20 cellular contexts compared by ENCODE assay signal in the genomic region with DNA sequence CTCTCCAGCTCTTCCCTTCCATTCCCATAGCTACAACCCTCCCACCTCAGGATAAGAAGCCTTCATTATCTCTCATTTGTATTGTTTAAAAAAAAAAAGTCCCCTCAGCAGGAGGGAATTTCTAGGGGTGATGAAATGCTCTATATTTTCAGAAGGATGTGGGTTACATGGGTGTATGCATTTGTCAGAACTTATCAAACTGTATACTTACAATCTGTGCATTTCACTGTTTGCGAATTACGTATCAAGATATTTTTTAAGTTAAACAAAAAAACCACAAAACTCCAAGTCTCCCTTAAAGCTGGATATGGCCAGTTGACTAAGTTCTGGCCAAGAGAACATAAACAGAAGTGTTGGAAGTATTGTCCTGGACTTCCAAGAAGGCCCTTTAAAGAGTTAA. TPM values are rescaled to one million over a fixed set of nuclear protein-coding genes. Genes with fewer than 3 reads are reported as not detected.
DNase-seq lines count a peak whose midpoint lies in the region; ATAC-seq and TF ChIP-seq lines count a peak whose summit lies in the region.
"Had no signal": no experiment of that assay in that cellular context is flagged by ENCODE, and none has a peak within 500 bp of the region (broad histone marks: within the 10 kb centered on the region; RNA-seq: fewer than 3 reads in every experiment).

No MANE protein-coding gene starts in this region.

- DNase-seq in T-helper 1 cell (no peak), T-cell (no peak), upper lobe of left lung (no peak), endodermal cell (no peak)
- DNase-seq in central memory CD8-positive, alpha-beta T cell (ENCODE audit: low spot score in 2 of 2): no peak
- DNase-seq: activated CD4-positive, alpha-beta T cell treated with anti-CD3 and anti-CD28 coated beads, Interleukin-2, amount 50 U/mL, for 48 hours; adrenal gland; Calu3; NCI-H187 treated with DMSO at 0.1 percent for 48 hours; NCI-H526 had no signal

- H3K27me3 ChIP-seq in upper lobe of left lung (no peaks in the 10 kb centered on the region), endodermal cell (ENCODE audit: control insufficient read depth, insufficient read depth, low read length, poor library complexity, severe bottlenecking) (no peaks in the 10 kb centered on the region)
- H3K27me3 ChIP-seq: adrenal gland, esophagus muscularis mucosa, tibial nerve had no signal

- H3K4me3 ChIP-seq in upper lobe of left lung (no peak overlapping the region), endodermal cell (ENCODE audit: low read length) (no peak overlapping the region)
- H3K4me3 ChIP-seq: adrenal gland, coronary artery, esophagus muscularis mucosa, prostate gland, tibial nerve had no signal

- H3K27ac Mint-ChIP-seq in T-helper 1 cell treated with Interleukin-12 subunit alpha and Interleukin-12 subunit beta and Interleukin-4 antibody, amounts not matched to agents 30 μg/mL and 1 μg/mL, for 36 hours: peak overlapping the region; percentile 78
- peak overlapping the region; percentile 58 to 68 for H3K27ac Mint-ChIP-seq in T-cell
- peak overlapping the region; percentile 90 for H3K27ac Mint-ChIP-seq in central memory CD8-positive, alpha-beta T cell (ENCODE audit: low read depth)
- no peak overlapping the region for H3K27ac Mint-ChIP-seq in nephron
- H3K27ac Mint-ChIP-seq in endodermal cell: no peak overlapping the region

- H3K9me3 Mint-ChIP-seq in T-helper 1 cell treated with Interleukin-12 subunit alpha and Interleukin-12 subunit beta and Interleukin-4 antibody, amounts not matched to agents 30 μg/mL and 1 μg/mL, for 36 hours: no peaks in the 10 kb centered on the region
- H3K9me3 Mint-ChIP-seq in T-cell (no peaks in the 10 kb centered on the region), nephron (no peaks in the 10 kb centered on the region), endodermal cell (no peaks in the 10 kb centered on the region)
- H3K9me3 Mint-ChIP-seq in central memory CD8-positive, alpha-beta T cell: no peaks in the 10 kb centered on the region

- H3K4me1 Mint-ChIP-seq in T-helper 1 cell treated with Interleukin-12 subunit alpha and Interleukin-12 subunit beta and Interleukin-4 antibody, amounts not matched to agents 30 μg/mL and 1 μg/mL, for 36 hours (ENCODE audit: low read depth): peaks cover 41% of the 10 kb centered on the region
- peaks cover 20 to 49% (median 43%) of the 10 kb centered on the region in 3 donors for H3K4me1 Mint-ChIP-seq in T-cell
- H3K4me1 Mint-ChIP-seq in central memory CD8-positive, alpha-beta T cell: peaks cover 40% of the 10 kb centered on the region
- no peaks in the 10 kb centered on the region for H3K4me1 Mint-ChIP-seq in nephron
- H3K4me1 Mint-ChIP-seq in endodermal cell: peaks cover 10% of the 10 kb centered on the region

- H3K36me3 ChIP-seq in upper lobe of left lung (peaks cover 4 to 43% (median 11%) of the 10 kb centered on the region in 4 donors), endodermal cell (ENCODE audit: control insufficient read depth, insufficient read depth, low read length) (peaks cover 73% of the 10 kb centered on the region)
- H3K36me3 ChIP-seq: prostate gland had no signal

- WGBS in upper lobe of left lung, 2 donors: 84 to 88% methylated on average over 2 of the region's 2 CpGs
- 96% methylated on average over 2 of the region's 2 CpGs; no CpG with 5 or more reads in 1 of the 2 experiments for WGBS in endodermal cell (ENCODE audit: insufficient coverage in 1 of 2, insufficient read length in 1 of 2), 2 experiments

- peak overlapping the region; percentile 68 for H3K4me3 Mint-ChIP-seq in T-helper 1 cell treated with Interleukin-12 subunit alpha and Interleukin-12 subunit beta and Interleukin-4 antibody, amounts not matched to agents 30 μg/mL and 1 μg/mL, for 36 hours
- H3K4me3 Mint-ChIP-seq in T-cell: peak overlapping the region; percentile 31 to 88 (median 45)
- peak overlapping the region; percentile 63 for H3K4me3 Mint-ChIP-seq in central memory CD8-positive, alpha-beta T cell
- peak overlapping the region; percentile 71 to 85 (median 81) for H3K4me3 Mint-ChIP-seq in nephron
- no peak overlapping the region for H3K4me3 Mint-ChIP-seq in endodermal cell

- H3K4me1 ChIP-seq in upper lobe of left lung (peaks cover 5 to 15% (median 9%) of the 10 kb centered on the region in 4 donors), endodermal cell (ENCODE audit: control insufficient read depth, insufficient read depth, low read length) (no peaks in the 10 kb centered on the region)
- H3K4me1 ChIP-seq: prostate gland had no signal

- TF ChIP-seq CTCF in nephron (IDR thresholded peaks at IDR 0.05; ENCODE audit: unreplicated experiment in 3 of 3) (no peak), upper lobe of left lung (IDR thresholded peaks at IDR 0.05) (no peak), endodermal cell (conservative IDR thresholded peaks at IDR 0.05) (no peak)

- no peaks in the 10 kb centered on the region for H3K27me3 Mint-ChIP-seq in T-helper 1 cell treated with Interleukin-12 subunit alpha and Interleukin-12 subunit beta and Interleukin-4 antibody, amounts not matched to agents 30 μg/mL and 1 μg/mL, for 36 hours (ENCODE audit: low read depth)
- H3K27me3 Mint-ChIP-seq in T-cell (no peaks in the 10 kb centered on the region), nephron (ENCODE audit: low read depth) (no peaks in the 10 kb centered on the region), endodermal cell (ENCODE audit: insufficient read depth) (no peaks in the 10 kb centered on the region)
- H3K27me3 Mint-ChIP-seq in central memory CD8-positive, alpha-beta T cell: no peaks in the 10 kb centered on the region

- no peak for ATAC-seq in T-cell (replicated peaks in 1 of 4)
- ATAC-seq in central memory CD8-positive, alpha-beta T cell (replicated peaks; ENCODE audit: extremely low read depth, poor library complexity, severe bottlenecking): no peak
- ATAC-seq in GM19455 (IDR thresholded peaks at IDR 0.05; ENCODE audit: unreplicated experiment): no peak
- no peak for ATAC-seq in upper lobe of left lung (ENCODE audit: low FRiP score in 2 of 2)

- H3K36me3 Mint-ChIP-seq in T-helper 1 cell treated with Interleukin-12 subunit alpha and Interleukin-12 subunit beta and Interleukin-4 antibody, amounts not matched to agents 30 μg/mL and 1 μg/mL, for 36 hours (ENCODE audit: low read depth): peaks cover 31% of the 10 kb centered on the region
- H3K36me3 Mint-ChIP-seq in T-cell (peaks cover 22% of the 10 kb centered on the region), nephron (ENCODE audit: low read depth) (peaks cover 39% of the 10 kb centered on the region), endodermal cell (ENCODE audit: low read depth) (peaks cover 45% of the 10 kb centered on the region)
- peaks cover 22% of the 10 kb centered on the region for H3K36me3 Mint-ChIP-seq in central memory CD8-positive, alpha-beta T cell (ENCODE audit: insufficient read depth)

- H3K9me3 ChIP-seq in upper lobe of left lung (no peaks in the 10 kb centered on the region), endodermal cell (ENCODE audit: control insufficient read depth, low read length) (no peaks in the 10 kb centered on the region)
- H3K9me3 ChIP-seq: adrenal gland, esophagus muscularis mucosa, prostate gland, tibial nerve had no signal

- no peak overlapping the region for H3K9ac ChIP-seq in endodermal cell (ENCODE audit: extremely low read depth, low read length, poor library complexity, severe bottlenecking)

- no peak overlapping the region for H3K27ac ChIP-seq in upper lobe of left lung
- H3K27ac ChIP-seq in endodermal cell (ENCODE audit: low read depth, low read length): no peak overlapping the region
- H3K27ac ChIP-seq: 22Rv1, adrenal gland, coronary artery, esophagus muscularis mucosa, prostate gland, tibial nerve had no signal

- TF ChIP-seq EP300 in upper lobe of left lung (IDR thresholded peaks at IDR 0.05): no peak

- POLR2A ChIA-PET in T-cell (lab: Charles Lee): interaction anchor here (0.7 to 1.1 kb wide), 2 partner anchors 9 to 184 kb away, joined by 3 read pairs; no protein-coding TSS in a partner anchor

- CTCF ChIA-PET in T-cell (lab: Charles Lee): interaction anchor here (0.7 to 1.5 kb wide), 4 partner anchors 9 to 893 kb away, joined by 3 to 7 read pairs (median 4); no protein-coding TSS in a partner anchor

- no peak for TF ChIP-seq POLR2A in upper lobe of left lung (IDR thresholded peaks at IDR 0.05)

RNA-seq across cellular contexts. Expression of a gene that starts 2.0 kb away (rescaled TPM):
- 10 to 100 TPM; 55.6 to 83.0 (median 68.1) TPM for total RNA-seq in T-cell
- 10 to 100 TPM in 5 of 6 donors, 1 to 10 TPM in 1; 9.4 to 31.9 (median 19.3) TPM for total RNA-seq in upper lobe of left lung
- 10 to 100 TPM; 30.1 to 30.7 TPM for total RNA-seq in endodermal cell
- polyA plus RNA-seq in endodermal cell (2013, experiment 1 of 2): 17.4 TPM
- polyA plus RNA-seq in endodermal cell (2013, experiment 2 of 2): 17.0 TPM

RNA-seq across cellular contexts. Expression of a gene that starts 30.0 kb away (rescaled TPM):
- total RNA-seq in T-cell (10 to 100 TPM; 63.6 to 82.9 (median 74.3) TPM), upper lobe of left lung (100 to 1,000 TPM in 3 of 6 donors, 10 to 100 TPM in 3; 67.4 to 178 (median 99.2) TPM), endodermal cell (100 to 1,000 TPM; 237 to 288 TPM)
- 112 TPM for polyA plus RNA-seq in endodermal cell (2013, experiment 1 of 2)
- 102 TPM for polyA plus RNA-seq in endodermal cell (2013, experiment 2 of 2)

RNA-seq across cellular contexts. Expression of a gene that starts 44.3 kb away (rescaled TPM):
- total RNA-seq in T-cell (10 to 100 TPM in 1 of 5 donors, 1 to 10 TPM in 4; 5.3 to 15.7 (median 8.9) TPM), upper lobe of left lung (1 to 10 TPM in 1 of 6 donors, under 1 TPM in 2, not detected in 3; 0.69 to 2.2 (median 0.74) TPM), endodermal cell (under 1 TPM; 0.20 to 0.29 TPM)
- polyA plus RNA-seq in endodermal cell (2013, experiment 1 of 2): 10.8 TPM
- 7.3 TPM for polyA plus RNA-seq in endodermal cell (2013, experiment 2 of 2)
- total RNA-seq: Calu3, RPMI7951 had no signal

RNA-seq across cellular contexts. Expression of a gene that starts 50.9 kb away (rescaled TPM):
- 1 to 10 TPM in 2 of 5 donors, under 1 TPM in 3; 0.47 to 2.6 (median 0.85) TPM for total RNA-seq in T-cell
- under 1 TPM in 1 of 6 donors, not detected in 5; 0.34 TPM for total RNA-seq in upper lobe of left lung
- total RNA-seq in endodermal cell: not detected
- 31.2 TPM for polyA plus RNA-seq in endodermal cell (2013, experiment 1 of 2)
- 22.4 TPM for polyA plus RNA-seq in endodermal cell (2013, experiment 2 of 2)
- total RNA-seq: adrenal gland, Calu3, esophagus muscularis mucosa, M059J, prostate gland, RPMI7951, tibial nerve had no signal
- polyA plus RNA-seq: adrenal gland had no signal

Comparison
In these comparisons a context has a peak if more than half of its experiments do, and no peak if none do; other contexts are left out.
1. H3K27ac Mint-ChIP-seq: peak in T-helper 1 cell treated with Interleukin-12 subunit alpha and Interleukin-12 subunit beta and Interleukin-4 antibody, amounts not matched to agents 30 μg/mL and 1 μg/mL, for 36 hours (single experiment), T-cell (2 of 2) and central memory CD8-positive, alpha-beta T cell (single experiment); none in nephron (0 of 3) and endodermal cell (single experiment).